Comparison of ENCODE assay signal across 1 cellular context in the genomic region with DNA sequence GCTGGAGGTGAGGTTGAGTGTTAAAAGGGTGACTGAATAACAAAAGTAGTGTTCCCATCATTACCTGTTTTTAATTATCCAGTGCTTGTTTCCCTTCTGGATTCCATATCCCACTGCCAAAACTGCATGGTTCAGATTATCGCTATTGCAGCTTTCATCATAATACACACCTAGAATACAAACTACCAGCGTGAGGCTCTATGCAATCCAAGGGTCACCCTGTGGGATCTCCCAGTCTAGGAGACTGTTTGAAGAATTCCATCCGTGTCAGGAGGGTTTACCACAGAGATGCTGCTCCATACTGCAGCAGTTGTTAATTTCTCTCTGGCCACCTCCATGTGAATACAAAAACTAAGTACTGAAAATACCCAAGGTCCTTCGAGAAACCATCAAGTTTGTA.
TF ChIP-seq lines count a peak whose summit lies in the region.

No MANE protein-coding gene starts in this region.

TF ChIP-seq in GM23338, 12 proteins besides CTCF, POLR2A, EP300 and RAD21 (continued from another document):
- TF ChIP-seq REST (IDR thresholded peaks at IDR 0.05; ENCODE audit: unreplicated experiment) (no peak), NANOG (IDR thresholded peaks at IDR 0.05; ENCODE audit: borderline replicate concordance) (no peak), ZNF114 (CRISPR knock-in tag; IDR thresholded peaks at IDR 0.05) (no peak), ZNF331 (CRISPR knock-in tag; IDR thresholded peaks at IDR 0.05; ENCODE audit: low read depth) (no peak)
- TF ChIP-seq, protein P1, sequence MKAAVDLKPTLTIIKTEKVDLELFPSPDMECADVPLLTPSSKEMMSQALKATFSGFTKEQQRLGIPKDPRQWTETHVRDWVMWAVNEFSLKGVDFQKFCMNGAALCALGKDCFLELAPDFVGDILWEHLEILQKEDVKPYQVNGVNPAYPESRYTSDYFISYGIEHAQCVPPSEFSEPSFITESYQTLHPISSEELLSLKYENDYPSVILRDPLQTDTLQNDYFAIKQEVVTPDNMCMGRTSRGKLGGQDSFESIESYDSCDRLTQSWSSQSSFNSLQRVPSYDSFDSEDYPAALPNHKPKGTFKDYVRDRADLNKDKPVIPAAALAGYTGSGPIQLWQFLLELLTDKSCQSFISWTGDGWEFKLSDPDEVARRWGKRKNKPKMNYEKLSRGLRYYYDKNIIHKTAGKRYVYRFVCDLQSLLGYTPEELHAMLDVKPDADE (IDR thresholded peaks at IDR 0.05), result no peak
